Comparison of ENCODE assay signal across 8 cellular contexts in genomic region chr19:55516878-55517620, GRCh38. TPM values are rescaled to one million over a fixed set of nuclear protein-coding genes. Genes with fewer than 3 reads are reported as not detected.
DNase-seq lines count a peak whose midpoint lies in the region; ATAC-seq and TF ChIP-seq lines count a peak whose summit lies in the region.

No MANE protein-coding gene starts in this region.

- H3K27ac ChIP-seq in VCaP (peak overlapping the region; percentile 53; the same call in 1 of the 2 replicates), mammary epithelial cell (ENCODE audit: insufficient read depth, low read depth, low read length) (no peak overlapping the region), smooth muscle cell (ENCODE audit: low read depth) (peak overlapping the region; percentile 52)

- H3K27me3 Mint-ChIP-seq in immature natural killer cell (ENCODE audit: low read depth in 3 of 3): peaks cover 0 to 1% (median 1%) of the 10 kb centered on the region in 3 donors

- no peaks in the 10 kb centered on the region for H3K9me3 Mint-ChIP-seq in immature natural killer cell

- H3K27me3 ChIP-seq in mammary epithelial cell (ENCODE audit: insufficient read depth, low read length) (no peaks in the 10 kb centered on the region), smooth muscle cell (ENCODE audit: low read depth) (no peaks in the 10 kb centered on the region)

- no peaks in the 10 kb centered on the region for H3K36me3 ChIP-seq in mammary epithelial cell (ENCODE audit: insufficient read depth, low read length)
- H3K36me3 ChIP-seq in smooth muscle cell (ENCODE audit: low read depth): no peaks in the 10 kb centered on the region

- H3K9ac ChIP-seq in mammary epithelial cell (ENCODE audit: insufficient read depth, low read length) (no peak overlapping the region), smooth muscle cell (ENCODE audit: low read depth) (peak overlapping the region; percentile 84)

- 31% methylated on average over 11 of the region's 61 CpGs for WGBS in mammary epithelial cell (ENCODE audit: low coverage, missing lambda C conversion rate)
- WGBS in smooth muscle cell (ENCODE audit: low lambda C conversion rate): 27% methylated on average over 45 of the region's 61 CpGs

- TF ChIP-seq CTCF in AG04449 (IDR thresholded peaks at IDR 0.05; ENCODE audit: insufficient read depth, low read length, missing control alignments) (peak; percentile 99), VCaP (conservative IDR thresholded peaks at IDR 0.05) (peak; percentile 95), mammary epithelial cell (conservative IDR thresholded peaks at IDR 0.05 in 1 of 2, IDR thresholded peaks at IDR 0.05 in 1 of 2; ENCODE audit: extremely low read depth in 1 of 2, insufficient read depth in 1 of 2, low read depth in 1 of 2, low read length in 2 of 2) (peak; percentile 63 to 97), smooth muscle cell (IDR thresholded peaks at IDR 0.05; ENCODE audit: borderline replicate concordance, insufficient read depth, poor library complexity, severe bottlenecking) (peak; percentile 85)

- no peaks in the 10 kb centered on the region for H3K36me3 Mint-ChIP-seq in immature natural killer cell

- in situ Hi-C loops in mammary epithelial cell (cut with MboI; ENCODE audit: low sequenced_read_pairs in 2 of 2): loop anchor here (5.0 kb wide), 2 partner anchors 110 to 115 kb away; no protein-coding TSS in a partner anchor

- H3K79me2 ChIP-seq in mammary epithelial cell (ENCODE audit: insufficient read depth, low read length) (no peaks in the 10 kb centered on the region), smooth muscle cell (ENCODE audit: low read depth) (no peaks in the 10 kb centered on the region)

- H2AFZ ChIP-seq in mammary epithelial cell (ENCODE audit: low read depth, low read length): peak overlapping the region; percentile 84
- peak overlapping the region; percentile 72 for H2AFZ ChIP-seq in smooth muscle cell (ENCODE audit: low read depth)

- peak overlapping the region; percentile 70 to 83 (median 73) for H3K4me3 Mint-ChIP-seq in immature natural killer cell

- BruUV-seq in mammary epithelial cell (replicated peaks; lab: Mats Ljungman, UMichigan): no TSS peak

- peaks cover 3 to 5% of the 10 kb centered on the region in 2 donors for H3K4me1 Mint-ChIP-seq in immature natural killer cell

- POLR2A ChIA-PET in AG04449 (lab: Yijun Ruan, JAX): interaction anchor here (0.8 kb wide), 1 partner anchor 1318 kb away, joined by 3 read pairs; no protein-coding TSS in a partner anchor

- dilution Hi-C loops in mammary epithelial cell (cut with HindIII; ENCODE audit: low sequenced_read_pairs): no loop called here

- ATAC-seq in GM18870 (IDR thresholded peaks at IDR 0.05; ENCODE audit: unreplicated experiment) (peak; percentile 96), HG03135 (IDR thresholded peaks at IDR 0.05; ENCODE audit: unreplicated experiment) (peak; percentile 97)

- peak; percentile 40 for DNase-seq in AG04449 (ENCODE audit: low read depth, low spot score)
- peak; percentile 95 for DNase-seq in NCI-H2196 (lab: John Stamatoyannopoulos, UW; ENCODE audit: unreplicated experiment)
- DNase-seq in mammary epithelial cell: peak; percentile 82
- peak; percentile 90 to 92 (median 92) for DNase-seq in immature natural killer cell
- peak; percentile 78 for DNase-seq in smooth muscle cell (lab: John Stamatoyannopoulos, UW; ENCODE audit: unreplicated experiment)

- peak overlapping the region; percentile 75 for H3K4me2 ChIP-seq in mammary epithelial cell (ENCODE audit: insufficient read depth, low read depth, low read length)
- H3K4me2 ChIP-seq in smooth muscle cell: peak overlapping the region; percentile 89

- H3K4me3 ChIP-seq in AG04449 (ENCODE audit: low read depth, low read length) (peak overlapping the region; percentile 46), mammary epithelial cell (replicated peaks in 1 of 3; ENCODE audit: insufficient read depth in 1 of 3, low read depth in 2 of 3, low read length in 3 of 3) (peak overlapping the region; percentile 25 to 58 (median 27)), smooth muscle cell (peak overlapping the region; percentile 53)

- H3K4me1 ChIP-seq in mammary epithelial cell (ENCODE audit: insufficient read depth, low read length) (no peaks in the 10 kb centered on the region), smooth muscle cell (ENCODE audit: low read depth) (no peaks in the 10 kb centered on the region)

- no peaks in the 10 kb centered on the region for H3F3A ChIP-seq in smooth muscle cell (ENCODE audit: low read depth)

- H3K27ac Mint-ChIP-seq in immature natural killer cell: peak overlapping the region; percentile 68 to 93 (median 76)

- no peaks in the 10 kb centered on the region for H4K20me1 ChIP-seq in mammary epithelial cell (ENCODE audit: insufficient read depth, low read length)
- H4K20me1 ChIP-seq in smooth muscle cell (ENCODE audit: low read depth): no peaks in the 10 kb centered on the region

- H3K9me3 ChIP-seq in mammary epithelial cell (replicated peaks; ENCODE audit: insufficient read depth, low read length) (no peaks in the 10 kb centered on the region), smooth muscle cell (replicated peaks; ENCODE audit: low read depth) (no peaks in the 10 kb centered on the region)

- CTCF ChIA-PET in AG04449 (lab: Yijun Ruan, JAX): interaction anchor here (0.7 to 3.5 kb wide), 16 partner anchors 9 to 114 kb away, joined by 3 to 43 read pairs (median 4); partner anchors contain the start of genes FIZ1, ZNF524, ZNF784 and ZNF865
- CTCF ChIA-PET in mammary epithelial cell (lab: Charles Lee; ENCODE audit: low non-redundant PET): interaction anchor here (0.8 kb wide), 1 partner anchor 116 kb away, joined by 5 read pairs; no protein-coding TSS in a partner anchor

- intact Hi-C loops in mammary epithelial cell (cut with micrococcal nuclease): loop anchor here (1.0 kb wide), 2 partner anchors 89 to 114 kb away; no protein-coding TSS in a partner anchor

RNA-seq across cellular contexts. Expression of gene SBK2, which starts 19.9 kb away (rescaled TPM):
- not detected for total RNA-seq in mammary epithelial cell
- not detected for polyA plus RNA-seq in mammary epithelial cell
- polyA minus RNA-seq in mammary epithelial cell: not detected
- not detected for polyA plus RNA-seq in immature natural killer cell
- total RNA-seq in smooth muscle cell: not detected in 2 replicates
- not detected in 2 replicates for polyA plus RNA-seq in smooth muscle cell

RNA-seq across cellular contexts. Expression of gene SBK3, which starts 28.3 kb away (rescaled TPM):
- total RNA-seq in mammary epithelial cell: not detected
- polyA plus RNA-seq in mammary epithelial cell: not detected
- not detected for polyA minus RNA-seq in mammary epithelial cell
- polyA plus RNA-seq in immature natural killer cell: not detected
- total RNA-seq in smooth muscle cell: not detected in 2 replicates
- 0.37 TPM in 1 of 2 replicates, not detected in the other for polyA plus RNA-seq in smooth muscle cell

RNA-seq across cellular contexts. Expression of gene SSC5D, which starts 28.8 kb away (rescaled TPM):
- total RNA-seq in mammary epithelial cell (under 1 TPM; 0.09 to 0.50 TPM), smooth muscle cell (3.0 and 3.8 TPM in 2 replicates)
- polyA plus RNA-seq in mammary epithelial cell (not detected), immature natural killer cell (not detected), smooth muscle cell (11.2 and 13.6 TPM in 2 replicates)
- not detected for polyA minus RNA-seq in mammary epithelial cell

RNA-seq across cellular contexts. Expression of gene NAT14, which starts 32.1 kb away (rescaled TPM):
- 10 to 100 TPM in 1 of 2 donors, 1 to 10 TPM in 1; 5.0 to 26.3 TPM for total RNA-seq in mammary epithelial cell
- polyA plus RNA-seq in mammary epithelial cell: 11.4 TPM
- polyA minus RNA-seq in mammary epithelial cell: 1.4 TPM
- polyA plus RNA-seq in immature natural killer cell: 1 to 10 TPM in 2 of 3 donors, not detected in 1; 2.7 to 4.8 TPM
- 14.3 and 17.3 TPM in 2 replicates for total RNA-seq in smooth muscle cell
- polyA plus RNA-seq in smooth muscle cell: 67.5 and 72.1 TPM in 2 replicates

RNA-seq across cellular contexts. Expression of gene ZNF628, which starts 40.6 kb away (rescaled TPM):
- total RNA-seq in mammary epithelial cell: 1 to 10 TPM; 2.7 to 10.0 TPM
- polyA plus RNA-seq in mammary epithelial cell: 1.7 TPM
- polyA minus RNA-seq in mammary epithelial cell: 0.62 TPM
- under 1 TPM; 0.14 to 0.72 (median 0.21) TPM for polyA plus RNA-seq in immature natural killer cell
- total RNA-seq in smooth muscle cell: 2.4 and 2.6 TPM in 2 replicates
- 1.3 and 2.0 TPM in 2 replicates for polyA plus RNA-seq in smooth muscle cell

Comparison
In these comparisons a context has a peak if more than half of its experiments do, and no peak if none do; other contexts are left out.
1. DNase-seq: peak in every context shown above with its lines; median percentile 95 in NCI-H2196; 92 in immature natural killer cell; 82 in mammary epithelial cell; 78 in smooth muscle cell; 40 in AG04449.
2. RNA of gene SSC5D, which starts 28.8 kb away (polyA plus RNA-seq): 11.2 to 13.6 TPM in smooth muscle cell; not detected in mammary epithelial cell (single experiment) and not detected in immature natural killer cell; every median in the first group is over 10 times any median in the second.
3. Peak in every context shown above with its lines, with median percentiles within 50 percentile points of each other: H3K4me3 ChIP-seq and CTCF ChIP-seq.